ENCODE assay signal across 1 cellular context in genomic region chrX:30889147-30890125, GRCh38.
TF ChIP-seq lines count a peak whose summit lies in the region.

A gene with protein sequence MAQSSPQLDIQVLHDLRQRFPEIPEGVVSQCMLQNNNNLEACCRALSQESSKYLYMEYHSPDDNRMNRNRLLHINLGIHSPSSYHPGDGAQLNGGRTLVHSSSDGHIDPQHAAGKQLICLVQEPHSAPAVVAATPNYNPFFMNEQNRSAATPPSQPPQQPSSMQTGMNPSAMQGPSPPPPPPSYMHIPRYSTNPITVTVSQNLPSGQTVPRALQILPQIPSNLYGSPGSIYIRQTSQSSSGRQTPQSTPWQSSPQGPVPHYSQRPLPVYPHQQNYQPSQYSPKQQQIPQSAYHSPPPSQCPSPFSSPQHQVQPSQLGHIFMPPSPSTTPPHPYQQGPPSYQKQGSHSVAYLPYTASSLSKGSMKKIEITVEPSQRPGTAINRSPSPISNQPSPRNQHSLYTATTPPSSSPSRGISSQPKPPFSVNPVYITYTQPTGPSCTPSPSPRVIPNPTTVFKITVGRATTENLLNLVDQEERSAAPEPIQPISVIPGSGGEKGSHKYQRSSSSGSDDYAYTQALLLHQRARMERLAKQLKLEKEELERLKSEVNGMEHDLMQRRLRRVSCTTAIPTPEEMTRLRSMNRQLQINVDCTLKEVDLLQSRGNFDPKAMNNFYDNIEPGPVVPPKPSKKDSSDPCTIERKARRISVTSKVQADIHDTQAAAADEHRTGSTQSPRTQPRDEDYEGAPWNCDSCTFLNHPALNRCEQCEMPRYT (minus strand): TSS chrX:30889254. CDS start chrX:30859588, 29,666 bp downstream.

TF ChIP-seq in H1, 55 proteins besides CTCF, POLR2A, EP300 and RAD21 (continued from another document):
- TF ChIP-seq ATF2 (IDR thresholded peaks at IDR 0.05; ENCODE audit: low read length) (peak; percentile 67; the same call in 1 of the 2 replicates), SP1 (IDR thresholded peaks at IDR 0.05; ENCODE audit: low read depth, low read length) (peak; percentile 91), CREB1 (IDR thresholded peaks at IDR 0.05) (peak; percentile 81), TAF7 (optimal IDR thresholded peaks at IDR 0.05; ENCODE audit: borderline replicate concordance, low read depth, low read length) (peak; percentile 37)
